2 cellular contexts compared by ENCODE assay signal in genomic region chr11:66694732-66695207, GRCh38.
A peak's percentile ranks its signal among the peaks of the same experiment; 100 is the strongest.
TF ChIP-seq lines count a peak whose summit lies in the region.

No MANE protein-coding gene starts in this region.

TF ChIP-seq in HEK293, 187 proteins besides CTCF, POLR2A, EP300 and RAD21 (continues in another document):
- TF ChIP-seq ZNF654 (tag by site-specific recombination; IDR thresholded peaks at IDR 0.05; ENCODE audit: low read depth) (peak; percentile 97), ZFHX2 (tag by site-specific recombination; conservative IDR thresholded peaks at IDR 0.05) (0 out of 2 replicates have a peak, but pooled peaks have one; percentile 11), ZNF394 (tag by site-specific recombination; IDR thresholded peaks at IDR 0.05; ENCODE audit: borderline replicate concordance) (peak; percentile 59; the same call in 1 of the 2 replicates), ZXDB (tag by site-specific recombination; IDR thresholded peaks at IDR 0.05) (0 out of 2 replicates have a peak, but pooled peaks have one; percentile 25), ZBTB17 (tag by site-specific recombination; IDR thresholded peaks at IDR 0.05) (peak; percentile 43; the same call in 1 of the 2 replicates), ZNF768 (tag by site-specific recombination; IDR thresholded peaks at IDR 0.05) (no peak), ZNF2 (tag by site-specific recombination; IDR thresholded peaks at IDR 0.05) (peak; percentile 36; the same call in 1 of the 2 replicates), ZSCAN30 (tag by site-specific recombination; IDR thresholded peaks at IDR 0.05) (peak; percentile 63; the same call in 1 of the 2 replicates), GLIS1 (tag by site-specific recombination; IDR thresholded peaks at IDR 0.05) (peak; percentile 69), ZNF623 (tag by site-specific recombination; IDR thresholded peaks at IDR 0.05) (no peak), ZNF660 (tag by site-specific recombination; IDR thresholded peaks at IDR 0.05) (peak; percentile 54; the same call in 1 of the 2 replicates), ZNF561 (tag by site-specific recombination; IDR thresholded peaks at IDR 0.05; ENCODE audit: borderline replicate concordance) (no peak), ZEB2 (tag by site-specific recombination; IDR thresholded peaks at IDR 0.05) (peak; percentile 47; the same call in 1 of the 2 replicates), IKZF3 (tag by site-specific recombination; IDR thresholded peaks at IDR 0.05) (peak; percentile 62; the same call in 1 of the 2 replicates), ZNF600 (tag by site-specific recombination; IDR thresholded peaks at IDR 0.05) (peak; percentile 21; the same call in 1 of the 2 replicates), ZNF621 (tag by site-specific recombination; IDR thresholded peaks at IDR 0.05) (no peak), ZFP37 (tag by site-specific recombination; IDR thresholded peaks at IDR 0.05) (peak; percentile 49; the same call in 1 of the 2 replicates), ZNF341 (tag by site-specific recombination; IDR thresholded peaks at IDR 0.05; ENCODE audit: low read depth) (peak; percentile 38; the same call in 1 of the 2 replicates), ZBTB48 (tag by site-specific recombination; IDR thresholded peaks at IDR 0.05) (0 out of 2 replicates have a peak, but pooled peaks have one; percentile 35)
- TF ChIP-seq, protein P1, sequence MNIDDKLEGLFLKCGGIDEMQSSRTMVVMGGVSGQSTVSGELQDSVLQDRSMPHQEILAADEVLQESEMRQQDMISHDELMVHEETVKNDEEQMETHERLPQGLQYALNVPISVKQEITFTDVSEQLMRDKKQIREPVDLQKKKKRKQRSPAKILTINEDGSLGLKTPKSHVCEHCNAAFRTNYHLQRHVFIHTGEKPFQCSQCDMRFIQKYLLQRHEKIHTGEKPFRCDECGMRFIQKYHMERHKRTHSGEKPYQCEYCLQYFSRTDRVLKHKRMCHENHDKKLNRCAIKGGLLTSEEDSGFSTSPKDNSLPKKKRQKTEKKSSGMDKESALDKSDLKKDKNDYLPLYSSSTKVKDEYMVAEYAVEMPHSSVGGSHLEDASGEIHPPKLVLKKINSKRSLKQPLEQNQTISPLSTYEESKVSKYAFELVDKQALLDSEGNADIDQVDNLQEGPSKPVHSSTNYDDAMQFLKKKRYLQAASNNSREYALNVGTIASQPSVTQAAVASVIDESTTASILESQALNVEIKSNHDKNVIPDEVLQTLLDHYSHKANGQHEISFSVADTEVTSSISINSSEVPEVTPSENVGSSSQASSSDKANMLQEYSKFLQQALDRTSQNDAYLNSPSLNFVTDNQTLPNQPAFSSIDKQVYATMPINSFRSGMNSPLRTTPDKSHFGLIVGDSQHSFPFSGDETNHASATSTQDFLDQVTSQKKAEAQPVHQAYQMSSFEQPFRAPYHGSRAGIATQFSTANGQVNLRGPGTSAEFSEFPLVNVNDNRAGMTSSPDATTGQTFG (tag by site-specific recombination; IDR thresholded peaks at IDR 0.05; ENCODE audit: borderline replicate concordance), result no peak
- TF ChIP-seq, protein P2, sequence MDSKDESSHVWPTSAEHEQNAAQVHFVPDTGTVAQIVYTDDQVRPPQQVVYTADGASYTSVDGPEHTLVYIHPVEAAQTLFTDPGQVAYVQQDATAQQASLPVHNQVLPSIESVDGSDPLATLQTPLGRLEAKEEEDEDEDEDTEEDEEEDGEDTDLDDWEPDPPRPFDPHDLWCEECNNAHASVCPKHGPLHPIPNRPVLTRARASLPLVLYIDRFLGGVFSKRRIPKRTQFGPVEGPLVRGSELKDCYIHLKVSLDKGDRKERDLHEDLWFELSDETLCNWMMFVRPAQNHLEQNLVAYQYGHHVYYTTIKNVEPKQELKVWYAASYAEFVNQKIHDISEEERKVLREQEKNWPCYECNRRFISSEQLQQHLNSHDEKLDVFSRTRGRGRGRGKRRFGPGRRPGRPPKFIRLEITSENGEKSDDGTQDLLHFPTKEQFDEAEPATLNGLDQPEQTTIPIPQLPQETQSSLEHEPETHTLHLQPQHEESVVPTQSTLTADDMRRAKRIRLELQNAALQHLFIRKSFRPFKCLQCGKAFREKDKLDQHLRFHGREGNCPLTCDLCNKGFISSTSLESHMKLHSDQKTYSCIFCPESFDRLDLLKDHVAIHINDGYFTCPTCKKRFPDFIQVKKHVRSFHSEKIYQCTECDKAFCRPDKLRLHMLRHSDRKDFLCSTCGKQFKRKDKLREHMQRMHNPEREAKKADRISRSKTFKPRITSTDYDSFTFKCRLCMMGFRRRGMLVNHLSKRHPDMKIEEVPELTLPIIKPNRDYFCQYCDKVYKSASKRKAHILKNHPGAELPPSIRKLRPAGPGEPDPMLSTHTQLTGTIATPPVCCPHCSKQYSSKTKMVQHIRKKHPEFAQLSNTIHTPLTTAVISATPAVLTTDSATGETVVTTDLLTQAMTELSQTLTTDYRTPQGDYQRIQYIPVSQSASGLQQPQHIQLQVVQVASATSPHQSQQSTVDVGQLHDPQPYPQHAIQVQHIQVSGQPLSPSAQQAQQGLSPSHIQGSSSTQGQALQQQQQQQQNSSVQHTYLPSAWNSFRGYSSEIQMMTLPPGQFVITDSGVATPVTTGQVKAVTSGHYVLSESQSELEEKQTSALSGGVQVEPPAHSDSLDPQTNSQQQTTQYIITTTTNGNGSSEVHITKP (tag by site-specific recombination; IDR thresholded peaks at IDR 0.05), result peak; percentile 81

TF ChIP-seq in K562, 482 proteins besides CTCF, POLR2A, EP300 and RAD21 (continues in another document):
- TF ChIP-seq HOMEZ (CRISPR knock-in tag; IDR thresholded peaks at IDR 0.05) (no peak), NUFIP1 (IDR thresholded peaks at IDR 0.05; ENCODE audit: partially characterized antibody) (no peak), BRF1 (IDR thresholded peaks at IDR 0.05; ENCODE audit: borderline replicate concordance, extremely low read depth, insufficient read length) (no peak), BRCA1 (IDR thresholded peaks at IDR 0.05) (no peak), BRCA1 (CRISPR knock-in tag; IDR thresholded peaks at IDR 0.05) (no peak), SOX6 (IDR thresholded peaks at IDR 0.05) (peak; percentile 76), BHLHE40 (IDR thresholded peaks at IDR 0.05; ENCODE audit: low read length) (peak; percentile 23; the same call in 1 of the 2 replicates), HDGF (IDR thresholded peaks at IDR 0.05) (peak; percentile 83; the same call in 1 of the 2 replicates), KLF6 (CRISPR knock-in tag; IDR thresholded peaks at IDR 0.05; ENCODE audit: borderline replicate concordance) (no peak), THRAP3 (IDR thresholded peaks at IDR 0.05; ENCODE audit: borderline replicate concordance) (no peak; the same call in 1 of the 2 replicates), MLLT1 (IDR thresholded peaks at IDR 0.05) (peak in 1 of 2 experiments; percentile 77; a peak in 2 of 4 replicates), FOXO4 (CRISPR knock-in tag; IDR thresholded peaks at IDR 0.05) (no peak), MTA1 (IDR thresholded peaks at IDR 0.05; ENCODE audit: borderline replicate concordance) (0 out of 2 replicates have a peak, but pooled peaks have one; percentile 30), RBM25 (IDR thresholded peaks at IDR 0.05; ENCODE audit: low read depth, low read length, severe bottlenecking) (no peak), CBFB (CRISPR knock-in tag; IDR thresholded peaks at IDR 0.05) (0 out of 2 replicates have a peak, but pooled peaks have one; percentile 18), STAG1 (CRISPR knock-in tag; IDR thresholded peaks at IDR 0.05; ENCODE audit: borderline replicate concordance) (peak; percentile 96), OTX1 (CRISPR knock-in tag; IDR thresholded peaks at IDR 0.05) (no peak), ZNF212 (CRISPR knock-in tag; IDR thresholded peaks at IDR 0.05) (no peak), RCOR1 (IDR thresholded peaks at IDR 0.05; ENCODE audit: borderline replicate concordance in 1 of 2, low read depth in 2 of 2, low read length in 2 of 2) (peak in 1 of 2 experiments; percentile 84; a peak in 2 of 4 replicates), NRF1 (conservative IDR thresholded peaks at IDR 0.05 in 1 of 2, IDR thresholded peaks at IDR 0.05 in 1 of 2) (peak; percentile 74 to 80), COPS2 (conservative IDR thresholded peaks at IDR 0.05) (no peak), ZNF274 (IDR thresholded peaks at IDR 0.05; ENCODE audit: borderline replicate concordance, low read depth, low read length) (no peak), BCOR (IDR thresholded peaks at IDR 0.05) (peak; percentile 29; the same call in 1 of the 2 replicates), ZFP36 (IDR thresholded peaks at IDR 0.05; ENCODE audit: low read depth, low read length, partially characterized antibody) (peak; percentile 16), CREB3L1 (IDR thresholded peaks at IDR 0.05; ENCODE audit: borderline replicate concordance, low read depth) (peak; percentile 57; the same call in 1 of the 2 replicates), THRA (IDR thresholded peaks at IDR 0.05) (no peak), SMARCA4 (IDR thresholded peaks at IDR 0.05) (peak; percentile 61)
- TF ChIP-seq, protein P3, sequence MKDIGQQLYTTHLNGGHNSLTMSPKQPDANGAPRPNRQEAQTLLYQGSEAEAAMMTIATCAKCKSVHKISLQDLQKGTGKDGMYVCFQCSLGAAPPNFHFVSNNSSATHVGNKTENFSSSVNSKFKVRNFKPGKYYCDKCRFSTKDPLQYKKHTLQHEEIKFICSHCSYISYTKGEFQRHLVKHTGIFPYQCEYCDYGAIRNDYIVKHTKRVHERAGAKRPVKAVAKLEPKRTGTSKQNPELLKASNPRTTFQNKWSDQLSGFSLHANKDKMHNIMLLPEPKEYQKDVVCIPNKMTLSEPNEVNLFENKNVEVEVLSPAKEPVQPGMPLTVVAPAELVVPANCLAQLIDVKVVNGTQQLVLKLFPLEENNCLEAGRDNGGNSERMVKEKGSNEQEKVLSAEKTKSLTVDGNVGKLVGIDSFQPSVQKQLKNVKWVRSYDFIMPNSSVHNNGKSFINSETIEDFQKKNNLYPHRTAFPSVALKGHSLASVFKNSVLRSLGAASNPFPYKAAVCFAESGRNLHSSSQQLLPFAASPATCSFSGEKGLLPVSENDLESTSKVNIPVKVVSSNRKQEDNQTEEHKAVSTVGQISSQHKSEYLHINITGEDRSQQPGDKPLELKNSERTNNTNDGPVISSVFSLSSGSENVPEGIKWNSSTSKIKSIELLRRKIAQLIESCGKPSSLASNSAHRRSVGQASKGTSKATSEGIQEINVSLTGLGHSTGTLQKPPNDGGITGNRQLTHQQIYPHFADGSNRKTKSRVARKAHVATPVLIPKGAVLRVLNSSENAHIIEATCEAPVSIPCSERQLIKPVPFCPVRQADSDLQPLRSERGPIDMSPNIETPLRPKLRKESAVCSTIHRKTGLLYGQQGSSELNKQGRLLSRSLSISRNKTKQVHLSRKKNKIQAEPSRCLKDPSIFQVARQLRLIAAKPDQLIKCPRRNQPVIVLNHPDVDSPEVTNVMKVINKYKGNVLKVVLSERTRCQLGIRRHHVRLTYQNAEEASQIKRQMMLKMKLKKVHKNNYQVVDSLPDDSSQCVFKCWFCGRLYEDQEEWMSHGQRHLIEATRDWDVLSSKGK (CRISPR knock-in tag; IDR thresholded peaks at IDR 0.05), result no peak
- TF ChIP-seq, protein P4, sequence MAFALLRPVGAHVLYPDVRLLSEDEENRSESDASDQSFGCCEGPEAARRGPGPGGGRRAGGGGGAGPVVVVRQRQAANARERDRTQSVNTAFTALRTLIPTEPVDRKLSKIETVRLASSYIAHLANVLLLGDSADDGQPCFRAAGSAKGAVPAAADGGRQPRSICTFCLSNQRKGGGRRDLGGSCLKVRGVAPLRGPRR (CRISPR knock-in tag; IDR thresholded peaks at IDR 0.05), result no peak
